ENCODE assay signal across 1 cellular context in genomic region chr17:79991924-79992656, GRCh38.
TF ChIP-seq lines count a peak whose summit lies in the region.

No MANE protein-coding gene starts in this region.

TF ChIP-seq in HepG2, 621 proteins besides CTCF, POLR2A, EP300 and RAD21 (continued from another document and continues in another):
- TF ChIP-seq ZNF639 (CRISPR knock-in tag; conservative IDR thresholded peaks at IDR 0.05) (peak; percentile 23; the same call in 1 of the 2 replicates), EED (CRISPR knock-in tag; IDR thresholded peaks at IDR 0.05) (no peak), FOXJ3 (CRISPR knock-in tag; IDR thresholded peaks at IDR 0.05; ENCODE audit: borderline replicate concordance) (peak; percentile 79; the same call in 1 of the 2 replicates), ZBTB3 (CRISPR knock-in tag; IDR thresholded peaks at IDR 0.05; ENCODE audit: borderline replicate concordance, low read depth) (no peak), SRSF9 (IDR thresholded peaks at IDR 0.05; ENCODE audit: borderline replicate concordance, insufficient read depth, low read depth, low read length, poor library complexity, severe bottlenecking) (no peak), YEATS4 (CRISPR knock-in tag; IDR thresholded peaks at IDR 0.05; ENCODE audit: borderline replicate concordance) (peak; percentile 87), KDM1A (CRISPR knock-in tag; IDR thresholded peaks at IDR 0.05) (no peak; the same call in 1 of the 2 replicates), ZNF512B (CRISPR knock-in tag; IDR thresholded peaks at IDR 0.05; ENCODE audit: borderline replicate concordance) (peak; percentile 81; the same call in 1 of the 2 replicates), IKZF4 (CRISPR knock-in tag; IDR thresholded peaks at IDR 0.05; ENCODE audit: borderline replicate concordance, low read depth, not compliant biosample characterization) (no peak), ZNF629 (CRISPR knock-in tag; conservative IDR thresholded peaks at IDR 0.05) (no peak; the same call in 1 of the 2 replicates), DRAP1 (CRISPR knock-in tag; IDR thresholded peaks at IDR 0.05) (peak; percentile 66; the same call in 1 of the 2 replicates), MAFG (CRISPR knock-in tag; IDR thresholded peaks at IDR 0.05) (no peak), ZNF691 (CRISPR knock-in tag; IDR thresholded peaks at IDR 0.05; ENCODE audit: borderline replicate concordance, low read depth) (no peak), ZNF513 (CRISPR knock-in tag; conservative IDR thresholded peaks at IDR 0.05) (no peak), ETV5 (CRISPR knock-in tag; IDR thresholded peaks at IDR 0.05; ENCODE audit: borderline replicate concordance) (no peak), TCF7 (IDR thresholded peaks at IDR 0.05; ENCODE audit: low read depth) (peak; percentile 26; the same call in 1 of the 2 replicates), FOXK1 (CRISPR knock-in tag; IDR thresholded peaks at IDR 0.05; ENCODE audit: borderline replicate concordance, low read depth) (no peak), ZNF33A (CRISPR knock-in tag; IDR thresholded peaks at IDR 0.05; ENCODE audit: borderline replicate concordance) (no peak), TOPORS (CRISPR knock-in tag; IDR thresholded peaks at IDR 0.05) (0 out of 2 replicates have a peak, but pooled peaks have one; percentile 21), LBX2 (CRISPR knock-in tag; IDR thresholded peaks at IDR 0.05; ENCODE audit: borderline replicate concordance) (no peak), HNRNPLL (IDR thresholded peaks at IDR 0.05; ENCODE audit: low read depth, low read length, poor library complexity, severe bottlenecking) (peak; percentile 67), ATF7-NPFF (CRISPR knock-in tag; IDR thresholded peaks at IDR 0.05; ENCODE audit: low read depth) (no peak), ZNF414 (CRISPR knock-in tag; IDR thresholded peaks at IDR 0.05) (no peak; the same call in 1 of the 2 replicates), SNRNP70 (IDR thresholded peaks at IDR 0.05; ENCODE audit: low read depth, low read length) (no peak), ARNT2 (CRISPR knock-in tag; IDR thresholded peaks at IDR 0.05; ENCODE audit: low read depth) (0 out of 2 replicates have a peak, but pooled peaks have one; percentile 35), MYNN (CRISPR knock-in tag; IDR thresholded peaks at IDR 0.05; ENCODE audit: low read depth) (no peak; the same call in 1 of the 2 replicates), GATAD1 (CRISPR knock-in tag; IDR thresholded peaks at IDR 0.05) (no peak; the same call in 1 of the 2 replicates), EEA1 (CRISPR knock-in tag; IDR thresholded peaks at IDR 0.05; ENCODE audit: borderline replicate concordance) (no peak), ESRRA (CRISPR knock-in tag; IDR thresholded peaks at IDR 0.05; ENCODE audit: low read depth) (0 out of 2 replicates have a peak, but pooled peaks have one; percentile 37), KDM5B (CRISPR knock-in tag; IDR thresholded peaks at IDR 0.05; ENCODE audit: borderline replicate concordance) (no peak; the same call in 1 of the 2 replicates), FOXM1 (CRISPR knock-in tag; IDR thresholded peaks at IDR 0.05) (no peak), ZFYVE20 (CRISPR knock-in tag; IDR thresholded peaks at IDR 0.05; ENCODE audit: borderline replicate concordance, low read depth) (no peak), ZNF142 (CRISPR knock-in tag; IDR thresholded peaks at IDR 0.05) (no peak), RXRA (CRISPR knock-in tag; IDR thresholded peaks at IDR 0.05) (peak; percentile 92), FOSL1 (CRISPR knock-in tag; IDR thresholded peaks at IDR 0.05; ENCODE audit: borderline replicate concordance) (0 out of 2 replicates have a peak, but pooled peaks have one; percentile 6), DMTF1 (CRISPR knock-in tag; IDR thresholded peaks at IDR 0.05) (no peak), SSRP1 (CRISPR knock-in tag; IDR thresholded peaks at IDR 0.05) (no peak), HMG20B (CRISPR knock-in tag; conservative IDR thresholded peaks at IDR 0.05) (peak; percentile 30), ZNF138 (CRISPR knock-in tag; IDR thresholded peaks at IDR 0.05; ENCODE audit: low read depth) (no peak), HMGXB4 (CRISPR knock-in tag; IDR thresholded peaks at IDR 0.05; ENCODE audit: borderline replicate concordance in 1 of 2, low read depth in 1 of 2) (peak; percentile 64; a peak in 3 of 4 replicates), ZNF256 (CRISPR knock-in tag; conservative IDR thresholded peaks at IDR 0.05) (no peak), ARNTL (CRISPR knock-in tag; IDR thresholded peaks at IDR 0.05) (no peak), SNAPC5 (CRISPR knock-in tag; IDR thresholded peaks at IDR 0.05; ENCODE audit: borderline replicate concordance) (no peak), PAWR (CRISPR knock-in tag; IDR thresholded peaks at IDR 0.05; ENCODE audit: borderline replicate concordance) (no peak)
